Comparison of ENCODE assay signal across 11 cellular contexts in genomic region chr2:36373149-36373880, GRCh38. TPM values are rescaled to one million over a fixed set of nuclear protein-coding genes. Genes with fewer than 3 reads are reported as not detected.
A peak's percentile ranks its signal among the peaks of the same experiment; 100 is the strongest.
DNase-seq lines count a peak whose midpoint lies in the region; ATAC-seq and TF ChIP-seq lines count a peak whose summit lies in the region.
"Had no signal": no experiment of that assay in that cellular context is flagged by ENCODE, and none has a peak within 500 bp of the region (broad histone marks: within the 10 kb centered on the region; RNA-seq: fewer than 3 reads in every experiment).

No MANE protein-coding gene starts in this region.

- TF ChIP-seq CTCF in Panc1 (IDR thresholded peaks at IDR 0.05) (no peak), fibroblast of pulmonary artery (IDR thresholded peaks at IDR 0.05; ENCODE audit: low read length, missing control alignments) (no peak), gastrocnemius medialis (IDR thresholded peaks at IDR 0.05 in 4 of 5, conservative IDR thresholded peaks at IDR 0.05 in 1 of 5) (no peak), OCI-LY7 (conservative IDR thresholded peaks at IDR 0.05; ENCODE audit: low read length) (no peak)

- H2AFZ ChIP-seq in OCI-LY7 (ENCODE audit: low read length) = no peak overlapping the region

- H4K20me1 ChIP-seq in OCI-LY7 (ENCODE audit: insufficient read depth, low read length) = peaks cover 18% of the 10 kb centered on the region; the same call in 1 of the 2 replicates

- DNase-seq in Panc1 (ENCODE audit: low read depth, low spot score) (no peak), fibroblast of pulmonary artery (ENCODE audit: low read depth) (peak; percentile 86), gastrocnemius medialis (peak in 1 of 2 donors; percentile 32), OCI-LY7 (ENCODE audit: low spot score) (no peak), NCI-H446 (lab: John Stamatoyannopoulos, UW) (no peak), KBM-7 (no peak), HK-2 (ENCODE audit: unreplicated experiment) (no peak)
- DNase-seq: activated B cell treated with CpG ODN at 0.5 μM for 24 hours, NCI-H1092 had no signal

- H3K36me3 ChIP-seq in Panc1 (ENCODE audit: control insufficient read depth, insufficient read depth, low read length) = peaks cover 2% of the 10 kb centered on the region; the same call in 1 of the 2 replicates
- H3K36me3 ChIP-seq in gastrocnemius medialis = no peaks in the 10 kb centered on the region
- no peaks in the 10 kb centered on the region for H3K36me3 ChIP-seq in OCI-LY7 (ENCODE audit: insufficient read depth, low read length)
- H3K36me3 ChIP-seq: neutrophil had no signal

- H3K79me2 ChIP-seq in OCI-LY7 (ENCODE audit: insufficient read depth, low read depth, low read length) = 0 out of 2 replicates have a peak, but pooled peaks cover 19% of the 10 kb centered on the region

- ATAC-seq in GM19452 (IDR thresholded peaks at IDR 0.05; ENCODE audit: unreplicated experiment) (peak; percentile 57), Panc1 (0 out of 2 replicates have a peak, but pooled peaks have one; percentile 8), gastrocnemius medialis (peak; percentile 55 to 61)

- in situ Hi-C loops in Panc1 (cut with HindIII; ENCODE audit: low pct_unique_long_range_greater_than_20kb, low sequenced_read_pairs) (no loop called here), gastrocnemius medialis (cut with MboI; ENCODE audit: low sequenced_read_pairs in 4 of 4) (no loop called here), KBM-7 (cut with MboI; ENCODE audit: low pct_unique_long_range_greater_than_20kb, low sequenced_read_pairs) (loop anchor here (25.0 kb wide), 2 partner anchors 289 to 414 kb away; no protein-coding TSS in a partner anchor)

- no peak for TF ChIP-seq POLR2A in gastrocnemius medialis (IDR thresholded peaks at IDR 0.05)

- H3K27ac ChIP-seq in Panc1 (ENCODE audit: low read length) = peak overlapping the region; percentile 98
- H3K27ac ChIP-seq in gastrocnemius medialis = peak overlapping the region; percentile 63 to 97 (median 72)
- H3K27ac ChIP-seq in OCI-LY7 (ENCODE audit: low read depth, low read length, poor library complexity, severe bottlenecking) = no peak overlapping the region
- H3K27ac ChIP-seq: neutrophil had no signal

- BruUV-seq in Panc1 (replicated peaks; lab: Mats Ljungman, UMichigan) (no TSS peak), OCI-LY7 (replicated peaks; lab: Mats Ljungman, UMichigan) (no TSS peak)

- intact Hi-C loops in Panc1 (cut with micrococcal nuclease; ENCODE audit: unreplicated experiment) = loop anchor here (5.0 kb wide), 1 partner anchor 34 kb away; no protein-coding TSS in a partner anchor
- intact Hi-C loops in gastrocnemius medialis (cut with DNase I; ENCODE audit: low total_unique reads) = no loop called here
- intact Hi-C loops in OCI-LY7 (cut with micrococcal nuclease; ENCODE audit: unreplicated experiment) = no loop called here

- H3K27me3 ChIP-seq in Panc1 (ENCODE audit: control insufficient read depth, insufficient read depth, low read length) = no peaks in the 10 kb centered on the region
- H3K27me3 ChIP-seq in gastrocnemius medialis = no peaks in the 10 kb centered on the region

- no peak overlapping the region for H3K4me2 ChIP-seq in OCI-LY7 (ENCODE audit: low read length)

- POLR2A ChIA-PET in Panc1 (lab: Charles Lee) = interaction anchor here (0.7 to 1.0 kb wide), 3 partner anchors 20 to 76 kb away, joined by 3 to 4 read pairs (median 3); no protein-coding TSS in a partner anchor
- POLR2A ChIA-PET in OCI-LY7 (lab: Charles Lee) = interaction anchor here (1.0 to 2.4 kb wide), 3 partner anchors 15 to 33 kb away, joined by 3 to 7 read pairs (median 4); no protein-coding TSS in a partner anchor

- H3K4me3 ChIP-seq in Panc1 (ENCODE audit: low read depth in 2 of 2, low read length in 2 of 2) (peak overlapping the region; percentile 3 to 50; a peak in 3 of 4 replicates), fibroblast of pulmonary artery (replicated peaks; ENCODE audit: low read depth, low read length) (no peak overlapping the region), gastrocnemius medialis (no peak overlapping the region), OCI-LY7 (ENCODE audit: low read depth, low read length, poor library complexity, severe bottlenecking) (no peak overlapping the region)

- H3K9me3 ChIP-seq in Panc1 (ENCODE audit: control insufficient read depth, insufficient read depth, low read depth, low read length) (no peaks in the 10 kb centered on the region), gastrocnemius medialis (no peaks in the 10 kb centered on the region), OCI-LY7 (ENCODE audit: low read length) (no peaks in the 10 kb centered on the region)
- H3K9me3 ChIP-seq: neutrophil had no signal

- H3K4me1 ChIP-seq in Panc1 (ENCODE audit: control insufficient read depth, insufficient read depth, low read length) (peaks cover 98% of the 10 kb centered on the region), gastrocnemius medialis (peaks cover 99% of the 10 kb centered on the region in 2 donors), OCI-LY7 (ENCODE audit: insufficient read depth, low read length, poor library complexity, severe bottlenecking) (peaks cover 5% of the 10 kb centered on the region)

- no peaks in the 10 kb centered on the region for H3K9me2 ChIP-seq in OCI-LY7 (ENCODE audit: insufficient read depth, low read length)

- CTCF ChIA-PET in Panc1 (lab: Charles Lee) (no interaction called here), OCI-LY7 (lab: Charles Lee; ENCODE audit: unreplicated experiment) (no interaction called here)

RNA-seq across cellular contexts. Expression of gene CRIM1, which starts 17.7 kb away (rescaled TPM):
- 290 TPM for total RNA-seq in Panc1 (2021; ENCODE audit: unreplicated experiment)
- polyA plus RNA-seq in Panc1 (2012; ENCODE audit: insufficient read length) = 285 TPM
- total RNA-seq in gastrocnemius medialis = 100 to 1,000 TPM in 2 of 4 donors, 10 to 100 TPM in 2; 93.2 to 194 (median 119) TPM
- total RNA-seq in OCI-LY7 (2014; rRNA removed; shearing (Covaris generic)) = 24.5 and 37.0 TPM in 2 replicates
- total RNA-seq in OCI-LY7 (2022) = 43.6 and 47.4 TPM in 2 replicates

Comparison
In these comparisons a context has a peak if more than half of its experiments do, and no peak if none do; other contexts are left out.
1. ATAC-seq: peak in every context shown above with its lines; median percentile 58 in gastrocnemius medialis; 57 in GM19452; 8 in Panc1.
2. H3K4me3 ChIP-seq: peak in Panc1 (2 of 2); none in fibroblast of pulmonary artery (single experiment), gastrocnemius medialis (0 of 4) and OCI-LY7 (single experiment).